ENCODE assay signal across 11 cellular contexts in the genomic region with DNA sequence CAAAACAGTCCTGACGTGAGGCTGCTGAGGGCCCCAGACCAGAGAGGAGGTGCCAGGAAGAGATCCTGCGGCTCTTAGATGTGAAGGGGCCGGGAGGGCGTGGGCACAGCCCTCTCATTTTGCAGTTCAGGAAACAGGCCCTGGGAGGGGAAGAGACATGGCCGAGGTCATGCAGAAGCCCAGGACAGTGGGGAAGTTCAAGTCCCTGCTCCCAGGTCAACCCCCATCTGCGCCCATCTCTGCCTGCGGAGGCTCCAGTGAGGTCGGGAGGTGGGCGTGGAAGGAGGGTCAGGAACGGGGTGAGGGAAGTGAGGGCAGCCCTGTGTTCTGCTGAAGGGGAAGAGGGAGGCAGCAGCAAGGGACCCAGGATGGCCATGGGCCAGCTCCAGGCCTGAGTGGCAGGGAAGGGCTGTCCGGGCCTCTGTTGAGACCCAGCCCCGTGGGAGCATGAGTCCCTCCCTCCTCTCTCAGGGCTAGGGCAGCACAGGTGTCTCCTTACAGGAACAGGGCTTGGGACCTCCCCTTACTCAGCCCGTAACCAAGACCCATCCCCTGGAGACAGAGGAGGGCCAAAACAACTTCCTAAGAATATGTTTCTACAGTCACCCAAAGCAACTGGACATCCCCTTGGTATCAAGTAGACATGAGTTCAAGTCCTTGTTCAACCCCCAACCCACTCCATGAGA.
A peak's percentile ranks its signal among the peaks of the same experiment; 100 is the strongest.
DNase-seq lines count a peak whose midpoint lies in the region; ATAC-seq and TF ChIP-seq lines count a peak whose summit lies in the region.
"Had no signal": no experiment of that assay in that cellular context is flagged by ENCODE, and none has a peak within 500 bp of the region (broad histone marks: within the 10 kb centered on the region; RNA-seq: fewer than 3 reads in every experiment).

No MANE protein-coding gene starts in this region.

- H3K4me3 Mint-ChIP-seq in activated CD8-positive, alpha-beta T cell treated with anti-CD3 and anti-CD28 coated beads, Interleukin-2, amount 10 ng/mL, durations not matched to agents 7 days and 5 days: peak overlapping the region; percentile 28
- peak overlapping the region; percentile 99 for H3K4me3 Mint-ChIP-seq in stimulated activated naive CD8-positive, alpha-beta T cell treated with anti-CD3 and anti-CD28 coated beads, Interleukin-15, Interleukin-2, amounts not matched to agents 100 ng/mL and 50 ng/mL, for 24 hours

- CTCF ChIA-PET in activated CD8-positive, alpha-beta T cell treated with anti-CD3 and anti-CD28 coated beads, Interleukin-2, amount 10 ng/mL, durations not matched to agents 7 days and 5 days (lab: Charles Lee): interaction anchor here (1.3 to 1.7 kb wide), 2 partner anchors 24 to 43 kb away, joined by 5 to 6 read pairs; no protein-coding TSS in a partner anchor

- no peaks in the 10 kb centered on the region for H3K9me3 Mint-ChIP-seq in activated CD8-positive, alpha-beta T cell treated with anti-CD3 and anti-CD28 coated beads, Interleukin-2, amount 10 ng/mL, durations not matched to agents 7 days and 5 days (ENCODE audit: insufficient read depth)
- H3K9me3 Mint-ChIP-seq in stimulated activated naive CD8-positive, alpha-beta T cell treated with anti-CD3 and anti-CD28 coated beads, Interleukin-15, Interleukin-2, amounts not matched to agents 100 ng/mL and 50 ng/mL, for 24 hours: no peaks in the 10 kb centered on the region

- H3K4me1 ChIP-seq in right lobe of liver: no peaks in the 10 kb centered on the region

- intact Hi-C loops in right lobe of liver (cut with DNase I): no loop called here

- no peaks in the 10 kb centered on the region for H3K27me3 ChIP-seq in HL-60 (ENCODE audit: insufficient read depth, poor library complexity, severe bottlenecking)
- no peaks in the 10 kb centered on the region for H3K27me3 ChIP-seq in right lobe of liver

- H3K27ac Mint-ChIP-seq in activated CD8-positive, alpha-beta T cell treated with anti-CD3 and anti-CD28 coated beads, Interleukin-2, amount 10 ng/mL, durations not matched to agents 7 days and 5 days: peak overlapping the region; percentile 56
- peak overlapping the region; percentile 89 for H3K27ac Mint-ChIP-seq in stimulated activated naive CD8-positive, alpha-beta T cell treated with anti-CD3 and anti-CD28 coated beads, Interleukin-15, Interleukin-2, amounts not matched to agents 100 ng/mL and 50 ng/mL, for 24 hours

- peaks cover 75% of the 10 kb centered on the region for H3K4me1 Mint-ChIP-seq in activated CD8-positive, alpha-beta T cell treated with anti-CD3 and anti-CD28 coated beads, Interleukin-2, amount 10 ng/mL, durations not matched to agents 7 days and 5 days (ENCODE audit: low read depth)
- H3K4me1 Mint-ChIP-seq in stimulated activated naive CD8-positive, alpha-beta T cell treated with anti-CD3 and anti-CD28 coated beads, Interleukin-15, Interleukin-2, amounts not matched to agents 100 ng/mL and 50 ng/mL, for 24 hours (ENCODE audit: low read depth): peaks cover 92% of the 10 kb centered on the region

- H3K27ac ChIP-seq in HL-60 (replicated peaks): peak overlapping the region; percentile 85
- peak overlapping the region; percentile 13 to 51 (median 22) for H3K27ac ChIP-seq in right lobe of liver

- no peak for ATAC-seq in activated CD8-positive, alpha-beta T cell treated with anti-CD3 and anti-CD28 coated beads, Interleukin-2, amount 10 ng/mL, durations not matched to agents 7 days and 5 days
- peak; percentile 53 to 65 (median 64) for ATAC-seq in right lobe of liver
- no peak for ATAC-seq in HG02588 (IDR thresholded peaks at IDR 0.05; ENCODE audit: unreplicated experiment)

- 42% methylated on average over 9 of the region's 13 CpGs for WGBS in right lobe of liver (ENCODE audit: insufficient coverage, low coverage, low lambda C conversion rate, missing lambda C conversion rate)

- H3K4me3 ChIP-seq in HL-60 (replicated peaks; ENCODE audit: insufficient read depth, low read length) (no peak overlapping the region), right lobe of liver (no peak overlapping the region)

- no peak for TF ChIP-seq CTCF in HL-60 (IDR thresholded peaks at IDR 0.05; ENCODE audit: insufficient read depth, low read length)
- no peak for TF ChIP-seq CTCF in right lobe of liver (IDR thresholded peaks at IDR 0.05)

- no peaks in the 10 kb centered on the region for H3K9me3 ChIP-seq in right lobe of liver

- H3K27me3 Mint-ChIP-seq in activated CD8-positive, alpha-beta T cell treated with anti-CD3 and anti-CD28 coated beads, Interleukin-2, amount 10 ng/mL, durations not matched to agents 7 days and 5 days (ENCODE audit: low read depth): no peaks in the 10 kb centered on the region
- no peaks in the 10 kb centered on the region for H3K27me3 Mint-ChIP-seq in stimulated activated naive CD8-positive, alpha-beta T cell treated with anti-CD3 and anti-CD28 coated beads, Interleukin-15, Interleukin-2, amounts not matched to agents 100 ng/mL and 50 ng/mL, for 24 hours

- H3K36me3 ChIP-seq in right lobe of liver: peaks cover 0 to 17% (median 6%) of the 10 kb centered on the region in 4 donors

- POLR2A ChIA-PET in activated CD8-positive, alpha-beta T cell treated with anti-CD3 and anti-CD28 coated beads, Interleukin-2, amount 10 ng/mL, durations not matched to agents 7 days and 5 days (lab: Charles Lee): interaction anchor here (1.1 kb wide), 1 partner anchor 102 kb away, joined by 3 read pairs; no protein-coding TSS in a partner anchor

- H3K36me3 Mint-ChIP-seq in activated CD8-positive, alpha-beta T cell treated with anti-CD3 and anti-CD28 coated beads, Interleukin-2, amount 10 ng/mL, durations not matched to agents 7 days and 5 days (ENCODE audit: low read depth): peaks cover 89% of the 10 kb centered on the region
- peaks cover 89% of the 10 kb centered on the region for H3K36me3 Mint-ChIP-seq in stimulated activated naive CD8-positive, alpha-beta T cell treated with anti-CD3 and anti-CD28 coated beads, Interleukin-15, Interleukin-2, amounts not matched to agents 100 ng/mL and 50 ng/mL, for 24 hours (ENCODE audit: low read depth)

- DNase-seq in HL-60 (ENCODE audit: low read depth in 1 of 2, low spot score in 1 of 2): peak in 1 of 2 experiments; percentile 59
- DNase-seq in activated CD8-positive, alpha-beta T cell treated with anti-CD3 and anti-CD28 coated beads, Interleukin-2, amount 10 ng/mL, durations not matched to agents 7 days and 5 days: no peak
- DNase-seq in right lobe of liver: peak; percentile 67 to 81 (median 76)
- DNase-seq in NCI-H2107 (lab: John Stamatoyannopoulos, UW): no peak
- no peak for DNase-seq in DMS79 (lab: John Stamatoyannopoulos, UW)
- DNase-seq: activated CD8-positive, alpha-beta memory T cell treated with anti-CD3 and anti-CD28 coated beads, Interleukin-2, amount 50 U/mL, for 48 hours; EL; SHP77 treated with DMSO at 0.1 percent for 48 hours; stimulated activated CD8-positive, alpha-beta memory T cell treated with anti-CD3 and anti-CD28 coated beads, Interleukin-4, amount 100 ng/mL, for 48 hours had no signal

- TF ChIP-seq POLR2A in right lobe of liver (IDR thresholded peaks at IDR 0.05): peak; percentile 38

Comparison
In these comparisons a context has a peak if more than half of its experiments do, and no peak if none do; other contexts are left out.
1. DNase-seq: peak in right lobe of liver (3 of 3); none in activated CD8-positive, alpha-beta T cell treated with anti-CD3 and anti-CD28 coated beads, Interleukin-2, amount 10 ng/mL, durations not matched to agents 7 days and 5 days (single experiment), NCI-H2107 (single experiment) and DMS79 (single experiment).
2. ATAC-seq: peak in right lobe of liver (4 of 4); none in activated CD8-positive, alpha-beta T cell treated with anti-CD3 and anti-CD28 coated beads, Interleukin-2, amount 10 ng/mL, durations not matched to agents 7 days and 5 days (single experiment) and HG02588 (single experiment).